ENCODE assay signal across 10 cellular contexts in the genomic region with DNA sequence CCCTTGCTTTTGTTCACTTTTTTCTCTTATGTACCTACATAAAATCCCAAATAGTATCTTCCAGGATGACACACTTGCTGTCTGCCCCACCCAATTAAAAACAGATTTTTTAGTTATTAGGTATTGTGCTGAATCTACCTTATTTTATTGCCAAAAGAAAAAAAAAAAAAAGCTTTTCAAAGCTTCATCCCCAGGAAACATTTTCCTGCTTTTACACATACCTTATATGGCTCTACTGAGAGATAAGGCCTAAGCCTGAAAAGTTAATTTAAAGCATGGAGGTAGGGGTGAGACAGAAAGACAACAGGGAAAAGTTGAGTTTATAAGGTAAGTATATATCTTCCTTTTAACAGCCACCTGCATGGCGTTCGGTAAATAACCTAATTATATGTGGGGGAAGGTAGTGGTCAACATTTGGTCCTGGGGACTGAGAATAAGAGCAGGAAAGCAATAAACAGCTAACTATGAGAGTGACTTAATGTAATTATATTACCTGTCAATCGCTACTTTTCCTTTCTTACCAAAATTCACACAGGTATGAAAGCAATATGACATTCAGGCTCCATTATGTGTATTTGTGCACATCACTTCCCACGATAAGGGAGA. TPM values are rescaled to one million over a fixed set of nuclear protein-coding genes. Genes with fewer than 3 reads are reported as not detected.
DNase-seq lines count a peak whose midpoint lies in the region; ATAC-seq, FAIRE-seq and TF ChIP-seq lines count a peak whose summit lies in the region.
"Had no signal": no experiment of that assay in that cellular context is flagged by ENCODE, and none has a peak within 500 bp of the region (broad histone marks: within the 10 kb centered on the region; RNA-seq: fewer than 3 reads in every experiment).

No MANE protein-coding gene starts in this region.

- TF ChIP-seq POLR2A in H1 (IDR thresholded peaks at IDR 0.05; ENCODE audit: control extremely low read depth in 1 of 2, low read depth in 2 of 2, low read length in 2 of 2), result no peak

- H2BK15ac ChIP-seq in H1 (ENCODE audit: low read length), result no peak overlapping the region

- H3K36me3 Mint-ChIP-seq in progenitor cell of endocrine pancreas (ENCODE audit: insufficient read depth), result peaks cover 3% of the 10 kb centered on the region

- no peak for TF ChIP-seq RAD21 in H1 (IDR thresholded peaks at IDR 0.05 in 1 of 2, conservative IDR thresholded peaks at IDR 0.05 in 1 of 2; ENCODE audit: low read depth in 2 of 2, low read length in 2 of 2)

- H2BK120ac ChIP-seq in H1 (replicated peaks; ENCODE audit: low read depth, low read length), result peak overlapping the region; percentile 15

- peaks cover 40% of the 10 kb centered on the region for H3K4me1 ChIP-seq in OCI-LY7 (ENCODE audit: insufficient read depth, low read length, poor library complexity, severe bottlenecking)
- H3K4me1 ChIP-seq in H1 (replicated peaks in 1 of 4; ENCODE audit: control insufficient read depth in 3 of 4, insufficient read depth in 4 of 4, low read length in 3 of 4), result peaks cover 0 to 21% (median 6%) of the 10 kb centered on the region in 4 experiments; a peak in 3 of 7 replicates

- H3K4ac ChIP-seq in H1 (replicated peaks; ENCODE audit: insufficient read length, low read depth, low read length), result no peak overlapping the region

- H3K27me3 Mint-ChIP-seq in progenitor cell of endocrine pancreas, result no peaks in the 10 kb centered on the region

- H4K20me1 ChIP-seq in OCI-LY7 (ENCODE audit: insufficient read depth, low read length) (no peaks in the 10 kb centered on the region), H1 (replicated peaks in 1 of 2; ENCODE audit: control insufficient read depth in 1 of 2, insufficient read depth in 2 of 2, low read length in 2 of 2) (peaks cover 6 to 15% of the 10 kb centered on the region in 2 experiments)

- H3K9ac ChIP-seq in H1 (replicated peaks in 1 of 4; ENCODE audit: extremely low read depth in 1 of 4, low read depth in 3 of 4, low read length in 3 of 4), result peak overlapping the region in 3 of 4 experiments; percentile 13 to 53 (median 30); a peak in 4 of 7 replicates

- H3K18ac ChIP-seq in H1 (ENCODE audit: extremely low read depth, low read length), result no peak overlapping the region

- FAIRE-seq in H1 (lab: Jason Lieb, UNC), result no peak

- POLR2A ChIA-PET in OCI-LY7 (lab: Charles Lee), result interaction anchor here (0.6 to 4.3 kb wide), 2 partner anchors 41 to 366 kb away, joined by 4 to 63 read pairs; a partner anchor contains a TSS
- POLR2A ChIA-PET in H1 (lab: Charles Lee; ENCODE audit: partially characterized antibody), result interaction anchor here (0.7 to 8.0 kb wide), 7 partner anchors 32 to 324 kb away, joined by 3 to 278 read pairs (median 3); a partner anchor contains a TSS

- no TSS peak for BruUV-seq in OCI-LY7 (replicated peaks; lab: Mats Ljungman, UMichigan)

- H2BK20ac ChIP-seq in H1 (ENCODE audit: low read length), result no peak overlapping the region

- peaks cover 35% of the 10 kb centered on the region for H3K4me1 Mint-ChIP-seq in progenitor cell of endocrine pancreas (ENCODE audit: low read depth)

- H3K56ac ChIP-seq in H1 (replicated peaks; ENCODE audit: insufficient read length, low read depth, low read length), result no peak overlapping the region

- peak overlapping the region; percentile 79 for H3K4me3 Mint-ChIP-seq in progenitor cell of endocrine pancreas (ENCODE audit: low read depth)

- no peak overlapping the region for H2BK12ac ChIP-seq in H1 (ENCODE audit: low read depth, low read length)

- H2AFZ ChIP-seq in OCI-LY7 (ENCODE audit: low read length) (no peak overlapping the region), H1 (ENCODE audit: low read length) (no peak overlapping the region)

- peak overlapping the region; percentile 93 for H3K27ac Mint-ChIP-seq in progenitor cell of endocrine pancreas

- no peak for TF ChIP-seq CTCF in OCI-LY7 (conservative IDR thresholded peaks at IDR 0.05; ENCODE audit: low read length)
- no peak for TF ChIP-seq CTCF in H1 (IDR thresholded peaks at IDR 0.05; ENCODE audit: control extremely low read depth in 1 of 3, insufficient read depth in 1 of 3, low read depth in 1 of 3, low read length in 3 of 3)
- no peak for TF ChIP-seq CTCF in progenitor cell of endocrine pancreas (IDR thresholded peaks at IDR 0.05; ENCODE audit: unreplicated experiment)
- TF ChIP-seq CTCF in GM13976 (IDR thresholded peaks at IDR 0.05; ENCODE audit: borderline replicate concordance, control extremely low read depth, extremely low read depth, insufficient read depth, missing control alignments), result no peak

- H2BK5ac ChIP-seq in H1 (ENCODE audit: low read depth, low read length), result peak overlapping the region; percentile 64; the same call in 1 of the 2 replicates

- H3K79me2 ChIP-seq in OCI-LY7 (ENCODE audit: insufficient read depth, low read depth, low read length), result peaks cover 65% of the 10 kb centered on the region
- peaks cover 13 to 65% of the 10 kb centered on the region in 2 experiments; a peak in 3 of 4 replicates for H3K79me2 ChIP-seq in H1 (ENCODE audit: control insufficient read depth in 1 of 2, insufficient read depth in 2 of 2, low read length in 2 of 2)

- peak overlapping the region; percentile 86 for H4K5ac ChIP-seq in H1 (ENCODE audit: insufficient read length, low read depth, low read length)

- no peaks in the 10 kb centered on the region for H3K27me3 ChIP-seq in H1 (replicated peaks in 1 of 4; ENCODE audit: control insufficient read depth in 3 of 4, extremely low read depth in 1 of 4, insufficient read depth in 3 of 4, low read length in 3 of 4)

- H3K27ac ChIP-seq in OCI-LY7 (ENCODE audit: low read depth, low read length, poor library complexity, severe bottlenecking) (peak overlapping the region; percentile 87), H1 (ENCODE audit: low read depth, low read length) (peak overlapping the region; percentile 4; the same call in 1 of the 2 replicates)
- H3K27ac ChIP-seq: thoracic aorta had no signal

- H3K9me2 ChIP-seq in OCI-LY7 (ENCODE audit: insufficient read depth, low read length), result no peaks in the 10 kb centered on the region

- H3K23ac ChIP-seq in H1 (ENCODE audit: insufficient read length), result no peak overlapping the region

- H3K36me3 ChIP-seq in OCI-LY7 (ENCODE audit: insufficient read depth, low read length) (peaks cover 50% of the 10 kb centered on the region), H1 (ENCODE audit: control insufficient read depth in 2 of 4, insufficient read depth in 4 of 4, low read length in 3 of 4) (no peaks in the 10 kb centered on the region; a peak in 1 of 8 replicates)
- H3K36me3 ChIP-seq: thoracic aorta had no signal

- no peak for TF ChIP-seq EP300 in H1 (IDR thresholded peaks at IDR 0.05; ENCODE audit: borderline replicate concordance in 1 of 2, low read depth in 2 of 2, low read length in 2 of 2)

- intact Hi-C loops in OCI-LY7 (cut with micrococcal nuclease; ENCODE audit: unreplicated experiment), result no loop called here

- in situ Hi-C loops in GM13976 (cut with MboI; ENCODE audit: low sequenced_read_pairs, unreplicated experiment), result no loop called here

- H4K8ac ChIP-seq in H1 (ENCODE audit: extremely low read depth, insufficient read depth, low read length), result no peak overlapping the region

- H2AK5ac ChIP-seq in H1 (ENCODE audit: low read depth, low read length), result no peak overlapping the region

- 32% methylated on average over 4 of the region's 4 CpGs; no CpG with 5 or more reads in 1 of the 2 experiments for WGBS in H1 (ENCODE audit: extremely low coverage in 1 of 2, insufficient coverage in 1 of 2, insufficient read length in 1 of 2, insufficient replicate concordance in 2 of 2, low coverage in 1 of 2, low lambda C conversion rate in 2 of 2, missing lambda C conversion rate in 1 of 2), 2 experiments

- H3K14ac ChIP-seq in H1 (ENCODE audit: insufficient read length), result no peak overlapping the region

- DNase-seq in OCI-LY7 (ENCODE audit: low spot score) (peak; percentile 34), H1 (ENCODE audit: low read depth in 1 of 2, low spot score in 2 of 2) (no peak), progenitor cell of endocrine pancreas (ENCODE audit: low spot score, unreplicated experiment) (no peak), NCI-H1092 treated with DMSO at 0.1 percent for 48 hours (lab: John Stamatoyannopoulos, UW) (no peak), SHP77 treated with DMSO at 0.1 percent for 48 hours (lab: John Stamatoyannopoulos, UW) (no peak), GM13976 (ENCODE audit: low spot score) (no peak)
- DNase-seq: occipital lobe had no signal

- H3K4me3 ChIP-seq in GM08714 (ENCODE audit: low read length) (peak overlapping the region; percentile 99; the same call in 1 of the 2 replicates), OCI-LY7 (ENCODE audit: low read depth, low read length, poor library complexity, severe bottlenecking) (peak overlapping the region; percentile 96), H1 (ENCODE audit: extremely low read depth in 1 of 4, insufficient read depth in 2 of 4, low read depth in 3 of 4, low read length in 4 of 4) (peak overlapping the region; percentile 47 to 93 (median 92))

- no peaks in the 10 kb centered on the region for H3K9me3 Mint-ChIP-seq in progenitor cell of endocrine pancreas (ENCODE audit: low read depth)

- peak overlapping the region; percentile 89 for H3K4me2 ChIP-seq in OCI-LY7 (ENCODE audit: low read length)
- peak overlapping the region; percentile 63 to 89 for H3K4me2 ChIP-seq in H1 (ENCODE audit: insufficient read depth in 1 of 2, low read depth in 2 of 2, low read length in 2 of 2)

- H3K9me3 ChIP-seq in OCI-LY7 (ENCODE audit: low read length) (no peaks in the 10 kb centered on the region), H1 (ENCODE audit: insufficient read depth in 2 of 2, low read depth in 1 of 2, low read length in 1 of 2) (no peaks in the 10 kb centered on the region)
- H3K9me3 ChIP-seq: thoracic aorta had no signal

- no peak for ATAC-seq in GM19035 (IDR thresholded peaks at IDR 0.05; ENCODE audit: unreplicated experiment)

- H3K79me1 ChIP-seq in H1 (ENCODE audit: low read depth, low read length), result no peaks in the 10 kb centered on the region

- H4K91ac ChIP-seq in H1 (replicated peaks; ENCODE audit: insufficient read length, low read length), result no peak overlapping the region

- H3K23me2 ChIP-seq in H1 (ENCODE audit: low read depth, low read length), result peaks cover 14% of the 10 kb centered on the region

- CTCF ChIA-PET in OCI-LY7 (lab: Charles Lee; ENCODE audit: unreplicated experiment), result no interaction called here
- CTCF ChIA-PET in H1 (lab: Charles Lee; ENCODE audit: partially characterized antibody), result interaction anchor here (1.6 kb wide), 1 partner anchor 206 kb away, joined by 3 read pairs; no protein-coding TSS in a partner anchor

RNA-seq across cellular contexts. Expression of a gene that starts 54.6 kb away (rescaled TPM):
- total RNA-seq in OCI-LY7 (2014; rRNA removed; shearing (Covaris generic)), result 9.4 and 9.6 TPM in 2 replicates
- total RNA-seq in OCI-LY7 (2022), result 9.4 and 10.2 TPM in 2 replicates
- total RNA-seq in H1 (2021; fragmentation: NEBNext Ultra II Directional; extraction: Animal tissue kit (Norgen Biotek cat#: 25700)), result 8.1 and 13.1 TPM in 2 replicates
- 15.4 and 24.6 TPM in 2 replicates for polyA plus RNA-seq in H1 (2011; rRNA removed)
- 21.2 TPM for polyA plus RNA-seq in H1 (2011; cell fraction: cytosol; rRNA removed)
- 18.4 TPM for polyA plus RNA-seq in H1 (2011; cell fraction: nucleus; rRNA removed)
- 12.6 to 15.9 TPM (median 15.0 TPM) in 4 replicates for polyA plus RNA-seq in H1 (2012, experiment 1 of 2)
- polyA plus RNA-seq in H1 (2012, experiment 2 of 2), result 19.4 TPM
- polyA plus RNA-seq in H1 (2013, experiment 1 of 2), result 9.5 TPM
- 9.5 TPM for polyA plus RNA-seq in H1 (2013, experiment 2 of 2)
- polyA minus RNA-seq in H1 (2011; rRNA and poly(A)+ RNA removed), result 1.9 and 2.5 TPM in 2 replicates
- 4.9 TPM for polyA minus RNA-seq in H1 (2011; cell fraction: cytosol; rRNA and poly(A)+ RNA removed)
- 13.0 TPM for polyA minus RNA-seq in H1 (2011; cell fraction: nucleus; rRNA and poly(A)+ RNA removed)
- total RNA-seq in progenitor cell of endocrine pancreas, result 10.9 and 12.1 TPM in 2 replicates
